1 cellular context compared by ENCODE assay signal in the genomic region with DNA sequence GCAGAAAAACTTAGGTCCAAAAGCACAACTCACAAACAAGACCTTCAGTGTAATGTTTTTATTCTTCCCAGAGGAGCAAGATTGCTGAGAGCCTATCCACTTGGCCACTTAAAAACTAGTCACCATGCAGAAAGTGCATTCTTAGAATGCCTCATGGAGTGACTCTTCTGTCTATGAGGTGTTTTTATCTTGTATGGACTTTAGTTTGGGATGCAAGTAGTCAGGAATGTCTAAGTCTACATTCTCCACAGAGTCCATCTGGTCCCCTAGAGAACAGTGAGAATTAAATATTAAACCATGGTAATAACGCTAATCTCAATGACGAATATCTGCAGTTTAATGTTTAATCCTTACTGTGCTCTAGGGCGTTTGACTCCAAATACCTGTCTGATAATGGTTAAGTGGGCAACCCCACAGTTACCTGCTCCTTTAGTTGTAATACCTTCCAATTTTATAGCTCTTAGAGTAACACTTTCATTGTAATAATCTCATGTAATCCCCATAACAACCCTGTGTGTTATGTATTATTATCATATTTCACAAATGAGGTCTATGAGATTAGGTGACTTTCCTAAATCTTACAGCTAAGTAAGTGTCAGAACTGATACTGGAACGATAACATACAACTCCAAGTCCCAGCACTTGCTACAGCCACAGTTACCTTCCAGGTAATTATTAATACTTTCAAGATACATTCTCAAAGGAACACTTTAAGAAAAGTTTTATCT.
TF ChIP-seq lines count a peak whose summit lies in the region.

No MANE protein-coding gene starts in this region.

TF ChIP-seq in WTC11, 78 proteins besides CTCF, POLR2A, EP300 and RAD21 (continued from another document):
- no peak for TF ChIP-seq AFF4 (CRISPR knock-in tag; IDR thresholded peaks at IDR 0.05; ENCODE audit: borderline replicate concordance)
- TF ChIP-seq, protein P1, sequence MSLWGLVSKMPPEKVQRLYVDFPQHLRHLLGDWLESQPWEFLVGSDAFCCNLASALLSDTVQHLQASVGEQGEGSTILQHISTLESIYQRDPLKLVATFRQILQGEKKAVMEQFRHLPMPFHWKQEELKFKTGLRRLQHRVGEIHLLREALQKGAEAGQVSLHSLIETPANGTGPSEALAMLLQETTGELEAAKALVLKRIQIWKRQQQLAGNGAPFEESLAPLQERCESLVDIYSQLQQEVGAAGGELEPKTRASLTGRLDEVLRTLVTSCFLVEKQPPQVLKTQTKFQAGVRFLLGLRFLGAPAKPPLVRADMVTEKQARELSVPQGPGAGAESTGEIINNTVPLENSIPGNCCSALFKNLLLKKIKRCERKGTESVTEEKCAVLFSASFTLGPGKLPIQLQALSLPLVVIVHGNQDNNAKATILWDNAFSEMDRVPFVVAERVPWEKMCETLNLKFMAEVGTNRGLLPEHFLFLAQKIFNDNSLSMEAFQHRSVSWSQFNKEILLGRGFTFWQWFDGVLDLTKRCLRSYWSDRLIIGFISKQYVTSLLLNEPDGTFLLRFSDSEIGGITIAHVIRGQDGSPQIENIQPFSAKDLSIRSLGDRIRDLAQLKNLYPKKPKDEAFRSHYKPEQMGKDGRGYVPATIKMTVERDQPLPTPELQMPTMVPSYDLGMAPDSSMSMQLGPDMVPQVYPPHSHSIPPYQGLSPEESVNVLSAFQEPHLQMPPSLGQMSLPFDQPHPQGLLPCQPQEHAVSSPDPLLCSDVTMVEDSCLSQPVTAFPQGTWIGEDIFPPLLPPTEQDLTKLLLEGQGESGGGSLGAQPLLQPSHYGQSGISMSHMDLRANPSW (CRISPR knock-in tag; conservative IDR thresholded peaks at IDR 0.05; ENCODE audit: low read depth), result no peak
- no peak for TF ChIP-seq ZNF425 (CRISPR knock-in tag; conservative IDR thresholded peaks at IDR 0.05)
- TF ChIP-seq, protein P2, sequence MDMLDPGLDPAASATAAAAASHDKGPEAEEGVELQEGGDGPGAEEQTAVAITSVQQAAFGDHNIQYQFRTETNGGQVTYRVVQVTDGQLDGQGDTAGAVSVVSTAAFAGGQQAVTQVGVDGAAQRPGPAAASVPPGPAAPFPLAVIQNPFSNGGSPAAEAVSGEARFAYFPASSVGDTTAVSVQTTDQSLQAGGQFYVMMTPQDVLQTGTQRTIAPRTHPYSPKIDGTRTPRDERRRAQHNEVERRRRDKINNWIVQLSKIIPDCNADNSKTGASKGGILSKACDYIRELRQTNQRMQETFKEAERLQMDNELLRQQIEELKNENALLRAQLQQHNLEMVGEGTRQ (CRISPR knock-in tag; IDR thresholded peaks at IDR 0.05), result no peak
- no peak for TF ChIP-seq ZNF423 (CRISPR knock-in tag; IDR thresholded peaks at IDR 0.05)
- TF ChIP-seq ZNF671 (CRISPR knock-in tag; IDR thresholded peaks at IDR 0.05), result no peak
- TF ChIP-seq TEAD1 (CRISPR knock-in tag; IDR thresholded peaks at IDR 0.05), result no peak
